ENCODE assay signal across 19 cellular contexts in genomic region chr9:90078988-90079457, GRCh38.
DNase-seq lines count a peak whose midpoint lies in the region; ATAC-seq, FAIRE-seq and TF ChIP-seq lines count a peak whose summit lies in the region.
"Had no signal": no experiment of that assay in that cellular context is flagged by ENCODE, and none has a peak within 500 bp of the region (broad histone marks: within the 10 kb centered on the region; RNA-seq: fewer than 3 reads in every experiment).

No MANE protein-coding gene starts in this region.

- no peaks in the 10 kb centered on the region for H3K36me3 ChIP-seq in GM12878 (ENCODE audit: control insufficient read depth in 2 of 2, insufficient read depth in 2 of 2, low read length in 1 of 2)

- WGBS in GM12878 (ENCODE audit: insufficient coverage, insufficient replicate concordance, low lambda C conversion rate, missing lambda C conversion rate): 18% methylated on average over 4 of the region's 4 CpGs

- no peak overlapping the region for H3K4me3 ChIP-seq in GM12878

- peaks cover 60% of the 10 kb centered on the region for H3K27me3 Mint-ChIP-seq in activated naive CD4-positive, alpha-beta T cell treated with anti-CD3 and anti-CD28 coated beads, Interleukin-2, amount 10 ng/mL, durations not matched to agents 7 days and 5 days
- H3K27me3 Mint-ChIP-seq in stimulated activated naive CD8-positive, alpha-beta T cell treated with anti-CD3 and anti-CD28 coated beads, Interleukin-15, amount 100 ng/mL, for 72 hours: peaks cover 62% of the 10 kb centered on the region

- TF ChIP-seq POLR2A in GM12878 (IDR thresholded peaks at IDR 0.05; ENCODE audit: low read depth, low read length): no peak

- SMC1A ChIA-PET in GM12878 (lab: Charles Lee; ENCODE audit: uncharacterized antibody, unreplicated experiment): interaction anchor here (0.6 to 1.3 kb wide), 3 partner anchors 119 to 518 kb away, joined by 3 read pairs; no protein-coding TSS in a partner anchor

- in situ Hi-C loops in GM12878 (cut with MboI): no loop called here

- FAIRE-seq in GM12878 (lab: Jason Lieb, UNC): no peak
- no peak for FAIRE-seq in frontal cortex (lab: Jason Lieb, UNC)

- peaks cover 5% of the 10 kb centered on the region for H3K4me1 Mint-ChIP-seq in activated naive CD4-positive, alpha-beta T cell treated with anti-CD3 and anti-CD28 coated beads, Interleukin-2, amount 10 ng/mL, durations not matched to agents 7 days and 5 days
- H3K4me1 Mint-ChIP-seq in stimulated activated naive CD8-positive, alpha-beta T cell treated with anti-CD3 and anti-CD28 coated beads, Interleukin-15, amount 100 ng/mL, for 72 hours: peaks cover 20% of the 10 kb centered on the region
- H3K4me1 Mint-ChIP-seq: CD4-positive, alpha-beta memory T cell had no signal

- no peak for DNase-seq in activated naive CD4-positive, alpha-beta T cell treated with anti-CD3 and anti-CD28 coated beads, Interleukin-2, amount 50 U/mL, for 72 hours (ENCODE audit: low spot score in 2 of 2)
- no peak for DNase-seq in activated naive CD4-positive, alpha-beta T cell treated with anti-CD3 and anti-CD28 coated beads, Interleukin-2, amount 10 ng/mL, durations not matched to agents 7 days and 5 days
- DNase-seq in GM12878 (ENCODE audit: low read depth, low spot score): peak; percentile 17
- peak in 1 of 2 donors; percentile 50 for DNase-seq in stimulated activated naive CD8-positive, alpha-beta T cell treated with anti-CD3 and anti-CD28 coated beads, Interleukin-15, amount 100 ng/mL, for 72 hours
- no peak for DNase-seq in Right ventricle myocardium inferior (ENCODE audit: missing footprints)
- DNase-seq in frontal cortex (ENCODE audit: low spot score in 2 of 2): no peak
- DNase-seq: AML-193; CD4-positive, alpha-beta memory T cell; GF-D8; H7; NCI-H146; NCI-H2227 treated with DMSO at 0.1 percent for 48 hours; NCI-H524 treated with DMSO at 0.1 percent for 48 hours; NK-92 treated with Interleukin-12 subunit alpha and Interleukin-12 subunit beta, amount 100 ng/mL, for 24 hours; SHP77 had no signal

- intact Hi-C loops in GM12878 (cut with micrococcal nuclease; ENCODE audit: unreplicated experiment) (no loop called here), Right ventricle myocardium inferior (cut with DNase I) (no loop called here)

- RAD21 ChIA-PET in GM12878 (lab: Charles Lee; ENCODE audit: unreplicated experiment): interaction anchor here (1.2 kb wide), 1 partner anchor 16 kb away, joined by 3 read pairs; no protein-coding TSS in a partner anchor

- no peak overlapping the region for H3K4me2 ChIP-seq in GM12878 (ENCODE audit: control insufficient read depth, insufficient read depth)

- H3K4me3 Mint-ChIP-seq in activated naive CD4-positive, alpha-beta T cell treated with anti-CD3 and anti-CD28 coated beads, Interleukin-2, amount 10 ng/mL, durations not matched to agents 7 days and 5 days: no peak overlapping the region
- peak overlapping the region in 1 of 2 donors; percentile 8 for H3K4me3 Mint-ChIP-seq in stimulated activated naive CD8-positive, alpha-beta T cell treated with anti-CD3 and anti-CD28 coated beads, Interleukin-15, amount 100 ng/mL, for 72 hours
- H3K4me3 Mint-ChIP-seq: CD4-positive, alpha-beta memory T cell; IgD-negative memory B cell had no signal

- H3K36me3 Mint-ChIP-seq in activated naive CD4-positive, alpha-beta T cell treated with anti-CD3 and anti-CD28 coated beads, Interleukin-2, amount 50 U/mL, for 72 hours: no peaks in the 10 kb centered on the region
- no peaks in the 10 kb centered on the region for H3K36me3 Mint-ChIP-seq in activated naive CD4-positive, alpha-beta T cell treated with anti-CD3 and anti-CD28 coated beads, Interleukin-2, amount 10 ng/mL, durations not matched to agents 7 days and 5 days
- H3K36me3 Mint-ChIP-seq: CD4-positive, alpha-beta memory T cell; IgD-negative memory B cell had no signal

- H3K27ac ChIP-seq in GM12878 (ENCODE audit: control insufficient read depth, insufficient read depth): no peak overlapping the region

- TF ChIP-seq EP300 in GM12878 (IDR thresholded peaks at IDR 0.05; ENCODE audit: borderline replicate concordance in 1 of 2, control insufficient read depth in 1 of 2, low read depth in 2 of 2, low read length in 2 of 2): no peak

- no TSS peak for BruUV-seq in GM12878 (replicated peaks; lab: Mats Ljungman, UMichigan)

- no peaks in the 10 kb centered on the region for H3K79me2 ChIP-seq in GM12878 (ENCODE audit: control insufficient read depth, insufficient read depth, low read length)

- no peaks in the 10 kb centered on the region; the same call in 1 of the 2 replicates for H3K4me1 ChIP-seq in GM12878 (ENCODE audit: control insufficient read depth, insufficient read depth, low read length)

- no peak for TF ChIP-seq RAD21 in GM12878 (IDR thresholded peaks at IDR 0.05; ENCODE audit: insufficient read depth, low read depth, low read length)

- peaks cover 0 to 3% of the 10 kb centered on the region in 2 experiments; a peak in 2 of 4 replicates for H3K27me3 ChIP-seq in GM12878 (replicated peaks in 1 of 2; ENCODE audit: control insufficient read depth in 2 of 2, insufficient read depth in 2 of 2, low read length in 1 of 2)

- CTCF ChIA-PET in activated naive CD4-positive, alpha-beta T cell treated with anti-CD3 and anti-CD28 coated beads, Interleukin-2, amount 10 ng/mL, durations not matched to agents 7 days and 5 days (lab: Charles Lee): interaction anchor here (0.7 to 1.3 kb wide), 3 partner anchors 16 to 476 kb away, joined by 3 read pairs; no protein-coding TSS in a partner anchor
- CTCF ChIA-PET in GM12878 (lab: Yijun Ruan, JAX): interaction anchor here (1.0 to 1.7 kb wide), 4 partner anchors 17 to 481 kb away, joined by 3 to 4 read pairs (median 4); no protein-coding TSS in a partner anchor

- H3K9me3 ChIP-seq in GM12878 (replicated peaks; ENCODE audit: control insufficient read depth, insufficient read depth, low read length): no peaks in the 10 kb centered on the region

- H4K20me1 ChIP-seq in GM12878 (ENCODE audit: control insufficient read depth, insufficient read depth): no peaks in the 10 kb centered on the region

- no peak overlapping the region for H3K9ac ChIP-seq in GM12878 (ENCODE audit: control insufficient read depth, insufficient read depth, low read length)

- no peak for TF ChIP-seq CTCF in GM12878 (IDR thresholded peaks at IDR 0.05 in 2 of 3, conservative IDR thresholded peaks at IDR 0.05 in 1 of 3; ENCODE audit: control insufficient read depth in 2 of 3, extremely low read depth in 1 of 3, insufficient read depth in 1 of 3, low read depth in 3 of 3, low read length in 3 of 3)

- POLR2A ChIA-PET in GM12878 (lab: Charles Lee): no interaction called here

- no peak overlapping the region for H2AFZ ChIP-seq in GM12878 (ENCODE audit: control insufficient read depth, low read depth, low read length)

- ATAC-seq in activated naive CD4-positive, alpha-beta T cell treated with anti-CD3 and anti-CD28 coated beads, Interleukin-2, amount 50 U/mL, for 72 hours: peak; percentile 49 to 54
- ATAC-seq in HG02610 (IDR thresholded peaks at IDR 0.05; ENCODE audit: unreplicated experiment): peak; percentile 74
- peak; percentile 69 for ATAC-seq in GM12878
- peak; percentile 93 for ATAC-seq in stimulated activated naive CD8-positive, alpha-beta T cell treated with anti-CD3 and anti-CD28 coated beads, Interleukin-15, amount 100 ng/mL, for 72 hours
- ATAC-seq in Right ventricle myocardium inferior: no peak
- no peak for ATAC-seq in HG02623 (IDR thresholded peaks at IDR 0.05; ENCODE audit: unreplicated experiment)
- ATAC-seq: SK-N-SH treated with all-trans-retinoic acid at 6 μM for 48 hours had no signal

- H3K9me3 Mint-ChIP-seq in activated naive CD4-positive, alpha-beta T cell treated with anti-CD3 and anti-CD28 coated beads, Interleukin-2, amount 50 U/mL, for 72 hours: no peaks in the 10 kb centered on the region
- H3K9me3 Mint-ChIP-seq in activated naive CD4-positive, alpha-beta T cell treated with anti-CD3 and anti-CD28 coated beads, Interleukin-2, amount 10 ng/mL, durations not matched to agents 7 days and 5 days: no peaks in the 10 kb centered on the region
- H3K9me3 Mint-ChIP-seq in stimulated activated naive CD8-positive, alpha-beta T cell treated with anti-CD3 and anti-CD28 coated beads, Interleukin-15, amount 100 ng/mL, for 72 hours: no peaks in the 10 kb centered on the region
- H3K9me3 Mint-ChIP-seq: CD4-positive, alpha-beta memory T cell; IgD-negative memory B cell had no signal

- H3K27ac Mint-ChIP-seq in activated naive CD4-positive, alpha-beta T cell treated with anti-CD3 and anti-CD28 coated beads, Interleukin-2, amount 50 U/mL, for 72 hours: no peak overlapping the region
- H3K27ac Mint-ChIP-seq in activated naive CD4-positive, alpha-beta T cell treated with anti-CD3 and anti-CD28 coated beads, Interleukin-2, amount 10 ng/mL, durations not matched to agents 7 days and 5 days: no peak overlapping the region
- peak overlapping the region in 1 of 2 donors; percentile 59 for H3K27ac Mint-ChIP-seq in stimulated activated naive CD8-positive, alpha-beta T cell treated with anti-CD3 and anti-CD28 coated beads, Interleukin-15, amount 100 ng/mL, for 72 hours
- H3K27ac Mint-ChIP-seq: CD4-positive, alpha-beta memory T cell; IgD-negative memory B cell had no signal

TF ChIP-seq in GM12878, 131 proteins besides CTCF, POLR2A, EP300 and RAD21 (continues in another document):
- TF ChIP-seq KDM1A (IDR thresholded peaks at IDR 0.05; ENCODE audit: borderline replicate concordance): no peak
- no peak for TF ChIP-seq RELA (IDR thresholded peaks at IDR 0.05; ENCODE audit: borderline replicate concordance, partially characterized antibody)
- no peak for TF ChIP-seq ZZZ3 (IDR thresholded peaks at IDR 0.05; ENCODE audit: control insufficient read depth, insufficient read length, low read depth)
- peak; percentile 77 for TF ChIP-seq RUNX3 (IDR thresholded peaks at IDR 0.05; ENCODE audit: low read length)

Comparison
In these comparisons a context has a peak if more than half of its experiments do, and no peak if none do; other contexts are left out.
1. ATAC-seq: peak in activated naive CD4-positive, alpha-beta T cell treated with anti-CD3 and anti-CD28 coated beads, Interleukin-2, amount 50 U/mL, for 72 hours (2 of 2), HG02610 (single experiment), GM12878 (single experiment) and stimulated activated naive CD8-positive, alpha-beta T cell treated with anti-CD3 and anti-CD28 coated beads, Interleukin-15, amount 100 ng/mL, for 72 hours (single experiment); none in Right ventricle myocardium inferior (single experiment) and HG02623 (single experiment).